18 cellular contexts compared by ENCODE assay signal in genomic region chr21:16624468-16625102, GRCh38.
DNase-seq lines count a peak whose midpoint lies in the region; ATAC-seq and TF ChIP-seq lines count a peak whose summit lies in the region.
"Had no signal": no experiment of that assay in that cellular context is flagged by ENCODE, and none has a peak within 500 bp of the region (broad histone marks: within the 10 kb centered on the region; RNA-seq: fewer than 3 reads in every experiment).

No MANE protein-coding gene starts in this region.

- H3K4me3 ChIP-seq in A673 (ENCODE audit: low read depth, low read length, poor library complexity, severe bottlenecking) (no peak overlapping the region), endodermal cell (ENCODE audit: low read length) (no peak overlapping the region), left lung (no peak overlapping the region)
- H3K4me3 ChIP-seq: cardiac muscle cell, SK-N-MC, vagina had no signal

- H3K4me1 Mint-ChIP-seq in endodermal cell = no peaks in the 10 kb centered on the region
- no peaks in the 10 kb centered on the region for H3K4me1 Mint-ChIP-seq in endothelial cell (ENCODE audit: unreplicated experiment)
- H3K4me1 Mint-ChIP-seq: naive B cell; stimulated activated naive CD8-positive, alpha-beta T cell treated with anti-CD3 and anti-CD28 coated beads, Interleukin-15, amount 100 ng/mL, for 72 hours had no signal

- no peaks in the 10 kb centered on the region for H3K27me3 Mint-ChIP-seq in endodermal cell (ENCODE audit: insufficient read depth)
- H3K27me3 Mint-ChIP-seq in endothelial cell (ENCODE audit: unreplicated experiment) = no peaks in the 10 kb centered on the region
- H3K27me3 Mint-ChIP-seq: naive B cell; stimulated activated naive CD8-positive, alpha-beta T cell treated with anti-CD3 and anti-CD28 coated beads, Interleukin-15, amount 100 ng/mL, for 72 hours had no signal

- H3K9ac ChIP-seq in endodermal cell (ENCODE audit: extremely low read depth, low read length, poor library complexity, severe bottlenecking) = no peak overlapping the region

- WGBS in endodermal cell (ENCODE audit: insufficient coverage in 1 of 2, insufficient read length in 1 of 2), 2 experiments = 73% methylated on average over 4 of the region's 5 CpGs; no CpG with 5 or more reads in 1 of the 2 experiments

- intact Hi-C loops in A673 (cut with micrococcal nuclease; ENCODE audit: unreplicated experiment) (no loop called here), left lung (cut with DNase I) (no loop called here)

- H3K27me3 ChIP-seq in A673 (replicated peaks; ENCODE audit: insufficient read depth, low read depth, low read length, poor library complexity) = no peaks in the 10 kb centered on the region
- no peaks in the 10 kb centered on the region for H3K27me3 ChIP-seq in endodermal cell (ENCODE audit: control insufficient read depth, insufficient read depth, low read length, poor library complexity, severe bottlenecking)
- no peaks in the 10 kb centered on the region for H3K27me3 ChIP-seq in left lung
- H3K27me3 ChIP-seq: cardiac muscle cell, vagina had no signal

- H3K9me3 ChIP-seq in A673 (ENCODE audit: low read depth, low read length, poor library complexity, severe bottlenecking) (peaks cover 3% of the 10 kb centered on the region), endodermal cell (ENCODE audit: control insufficient read depth, low read length) (no peaks in the 10 kb centered on the region), left lung (no peaks in the 10 kb centered on the region)
- H3K9me3 ChIP-seq: vagina had no signal

- H3K4me1 ChIP-seq in A673 (ENCODE audit: insufficient read depth, low read length, poor library complexity, severe bottlenecking) (no peaks in the 10 kb centered on the region), endodermal cell (ENCODE audit: control insufficient read depth, insufficient read depth, low read length) (no peaks in the 10 kb centered on the region), left lung (no peaks in the 10 kb centered on the region)
- H3K4me1 ChIP-seq: vagina had no signal

- H3K27ac ChIP-seq in A673 (ENCODE audit: low read depth, low read length, poor library complexity, severe bottlenecking) = no peak overlapping the region
- H3K27ac ChIP-seq in endodermal cell (ENCODE audit: low read depth, low read length) = peak overlapping the region; percentile 76
- H3K27ac ChIP-seq in left lung = no peak overlapping the region
- H3K27ac ChIP-seq: cardiac muscle cell, SK-N-MC, vagina had no signal

- TF ChIP-seq CTCF in A673 (conservative IDR thresholded peaks at IDR 0.05; ENCODE audit: low read depth, low read length) (no peak), endodermal cell (conservative IDR thresholded peaks at IDR 0.05) (no peak), endothelial cell (IDR thresholded peaks at IDR 0.05; ENCODE audit: unreplicated experiment) (no peak), left lung (IDR thresholded peaks at IDR 0.05) (no peak)

- CTCF ChIA-PET in A673 (lab: Charles Lee) = no interaction called here

- H3K27ac Mint-ChIP-seq in endodermal cell = no peak overlapping the region
- H3K27ac Mint-ChIP-seq in endothelial cell (ENCODE audit: unreplicated experiment) = no peak overlapping the region
- H3K27ac Mint-ChIP-seq: naive B cell; stimulated activated naive CD8-positive, alpha-beta T cell treated with anti-CD3 and anti-CD28 coated beads, Interleukin-15, amount 100 ng/mL, for 72 hours had no signal

- peaks cover 2% of the 10 kb centered on the region for H3K9me3 Mint-ChIP-seq in endodermal cell
- H3K9me3 Mint-ChIP-seq in endothelial cell (ENCODE audit: unreplicated experiment) = no peaks in the 10 kb centered on the region

- no peaks in the 10 kb centered on the region for H3K36me3 ChIP-seq in A673 (ENCODE audit: insufficient read depth, low read length, poor library complexity, severe bottlenecking)
- no peaks in the 10 kb centered on the region for H3K36me3 ChIP-seq in endodermal cell (ENCODE audit: control insufficient read depth, insufficient read depth, low read length)
- no peaks in the 10 kb centered on the region for H3K36me3 ChIP-seq in left lung
- H3K36me3 ChIP-seq: cardiac muscle cell, vagina had no signal

- H3K4me3 Mint-ChIP-seq in endodermal cell (no peak overlapping the region), endothelial cell (ENCODE audit: unreplicated experiment) (no peak overlapping the region)
- H3K4me3 Mint-ChIP-seq: naive B cell; stimulated activated naive CD8-positive, alpha-beta T cell treated with anti-CD3 and anti-CD28 coated beads, Interleukin-15, amount 100 ng/mL, for 72 hours had no signal

- no peak for ATAC-seq in HG03280 (IDR thresholded peaks at IDR 0.05; ENCODE audit: unreplicated experiment)
- ATAC-seq in left lung = no peak
- ATAC-seq: left lobe of liver; stimulated activated naive CD8-positive, alpha-beta T cell treated with anti-CD3 and anti-CD28 coated beads, Interleukin-15, amount 100 ng/mL, for 72 hours had no signal

- no TSS peak for BruUV-seq in A673 (replicated peaks; lab: Mats Ljungman, UMichigan)

- POLR2A ChIA-PET in A673 (lab: Charles Lee; ENCODE audit: low non-redundant PET) = no interaction called here

- DNase-seq in A673 (ENCODE audit: low spot score) = peak; percentile 0
- DNase-seq in DMS79 (lab: John Stamatoyannopoulos, UW) = peak; percentile 52
- DNase-seq in NCI-H2107 (lab: John Stamatoyannopoulos, UW) = peak; percentile 79
- DNase-seq in endodermal cell = no peak
- DNase-seq in endothelial cell (ENCODE audit: low spot score) = no peak
- DNase-seq in NCI-H510A treated with DMSO at 0.1 percent for 48 hours (lab: John Stamatoyannopoulos, UW) = no peak
- DNase-seq in left lung = no peak
- DNase-seq: activated CD4-positive, alpha-beta T cell treated with anti-CD3 and anti-CD28 coated beads, Interleukin-2, amount 50 U/mL, for 4 hours; effector memory CD4-positive, alpha-beta T cell; naive B cell; OCI-M1; stimulated activated CD4-positive, alpha-beta T cell treated with anti-CD3 and anti-CD28 coated beads, Interleukin-15, amount 100 ng/mL, for 24 hours; stimulated activated naive CD8-positive, alpha-beta T cell treated with anti-CD3 and anti-CD28 coated beads, Interleukin-15, amount 100 ng/mL, for 72 hours had no signal

- H3K36me3 Mint-ChIP-seq in endodermal cell (ENCODE audit: low read depth) (no peaks in the 10 kb centered on the region), endothelial cell (ENCODE audit: low read depth, unreplicated experiment) (peaks cover 3% of the 10 kb centered on the region)

Comparison
In these comparisons a context has a peak if more than half of its experiments do, and no peak if none do; other contexts are left out.
1. DNase-seq: peak in A673 (single experiment), DMS79 (single experiment) and NCI-H2107 (single experiment); none in endodermal cell (single experiment), endothelial cell (single experiment), NCI-H510A treated with DMSO at 0.1 percent for 48 hours (single experiment) and left lung (0 of 2).